ENCODE assay signal across 9 cellular contexts in the genomic region with DNA sequence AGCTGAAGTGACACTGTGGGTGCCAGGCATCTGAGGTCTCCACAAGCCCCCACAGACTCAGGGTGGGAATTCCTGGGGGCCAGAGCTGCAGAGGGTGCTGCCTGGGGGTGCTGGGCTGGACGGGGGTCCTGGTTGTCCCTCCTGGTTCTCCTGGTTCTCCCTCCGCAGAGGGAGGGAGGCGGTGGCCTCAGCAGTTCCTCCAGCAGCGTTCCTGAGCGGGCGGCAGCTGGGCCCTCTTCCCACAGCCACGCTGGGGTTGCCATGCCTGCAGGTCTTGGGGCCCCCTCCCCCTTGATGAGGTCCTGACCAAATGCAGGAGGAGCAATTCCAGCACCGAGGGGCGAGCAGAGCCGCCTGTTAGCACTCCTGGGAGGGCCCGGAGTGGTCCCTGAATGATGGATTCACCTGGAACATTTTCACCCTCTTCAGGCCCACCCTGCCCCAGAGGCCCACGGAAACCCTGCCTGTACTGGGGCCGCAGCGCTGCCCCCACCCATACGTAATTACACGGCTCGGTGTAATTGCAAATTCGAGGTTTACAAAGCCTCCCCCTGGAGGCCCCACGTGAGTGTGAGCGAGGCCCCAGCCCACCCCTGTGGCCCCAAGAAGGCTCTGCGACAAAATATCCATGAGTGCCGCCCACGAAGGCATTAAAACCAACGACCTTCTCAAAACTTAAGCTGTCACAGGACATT. TPM values are rescaled to one million over a fixed set of nuclear protein-coding genes. Genes with fewer than 3 reads are reported as not detected.
DNase-seq lines count a peak whose midpoint lies in the region; ATAC-seq and TF ChIP-seq lines count a peak whose summit lies in the region.
"Had no signal": no experiment of that assay in that cellular context is flagged by ENCODE, and none has a peak within 500 bp of the region (broad histone marks: within the 10 kb centered on the region; RNA-seq: fewer than 3 reads in every experiment).

No MANE protein-coding gene starts in this region.

- TF ChIP-seq CTCF in heart right ventricle (IDR thresholded peaks at IDR 0.05) (no peak), mammary epithelial cell (conservative IDR thresholded peaks at IDR 0.05 in 1 of 2, IDR thresholded peaks at IDR 0.05 in 1 of 2; ENCODE audit: extremely low read depth in 1 of 2, insufficient read depth in 1 of 2, low read depth in 1 of 2, low read length in 2 of 2) (no peak)

- H3K4me1 ChIP-seq in heart right ventricle (peaks cover 13 to 66% (median 31%) of the 10 kb centered on the region in 9 donors), mammary epithelial cell (ENCODE audit: insufficient read depth, low read length) (no peaks in the 10 kb centered on the region)

- WGBS in heart right ventricle, 2 donors, result 60 to 63% methylated on average over 23 to 24 of the region's 24 CpGs
- WGBS in mammary epithelial cell (ENCODE audit: low coverage, missing lambda C conversion rate), result 71% methylated on average over 13 of the region's 24 CpGs

- dilution Hi-C loops in mammary epithelial cell (cut with HindIII; ENCODE audit: low sequenced_read_pairs), result no loop called here

- H4K20me1 ChIP-seq in mammary epithelial cell (ENCODE audit: insufficient read depth, low read length), result no peaks in the 10 kb centered on the region

- ATAC-seq in heart right ventricle (no peak), GM21619 (IDR thresholded peaks at IDR 0.05; ENCODE audit: unreplicated experiment) (no peak)

- peak overlapping the region in 9 of 10 donors; percentile 28 to 58 (median 49) for H3K4me3 ChIP-seq in heart right ventricle
- H3K4me3 ChIP-seq in mammary epithelial cell (replicated peaks in 1 of 3; ENCODE audit: insufficient read depth in 1 of 3, low read depth in 2 of 3, low read length in 3 of 3), result no peak overlapping the region

- H3K27ac ChIP-seq in heart right ventricle (peak overlapping the region; percentile 77 to 96 (median 90)), mammary epithelial cell (ENCODE audit: insufficient read depth, low read depth, low read length) (no peak overlapping the region)

- H2AFZ ChIP-seq in mammary epithelial cell (ENCODE audit: low read depth, low read length), result no peak overlapping the region

- in situ Hi-C loops in mammary epithelial cell (cut with MboI; ENCODE audit: low sequenced_read_pairs in 2 of 2), result loop anchor here in 1 of 2 donors (25.0 kb wide), 1 partner anchor 111 kb away; the partner anchor contains the start of gene TSSC4

- H3K4me2 ChIP-seq in mammary epithelial cell (ENCODE audit: insufficient read depth, low read depth, low read length), result no peak overlapping the region

- no peaks in the 10 kb centered on the region for H3K9me3 Mint-ChIP-seq in T-helper 1 cell treated with Interleukin-12 subunit alpha and Interleukin-12 subunit beta and Interleukin-4 antibody, amounts not matched to agents 30 μg/mL and 1 μg/mL, for 36 hours
- no peaks in the 10 kb centered on the region for H3K9me3 Mint-ChIP-seq in T-helper 2 cell treated with Interferon-gamma antibody and Interleukin-4, amounts not matched to agents 5 μg/mL and 100 μg/mL, for 36 hours

- no peak overlapping the region for H3K9ac ChIP-seq in mammary epithelial cell (ENCODE audit: insufficient read depth, low read length)

- BruUV-seq in mammary epithelial cell (replicated peaks; lab: Mats Ljungman, UMichigan), result no TSS peak

- H3K27ac Mint-ChIP-seq in T-helper 1 cell treated with Interleukin-12 subunit alpha and Interleukin-12 subunit beta and Interleukin-4 antibody, amounts not matched to agents 30 μg/mL and 1 μg/mL, for 36 hours, result peak overlapping the region; percentile 94
- H3K27ac Mint-ChIP-seq in T-helper 2 cell treated with Interferon-gamma antibody and Interleukin-4, amounts not matched to agents 5 μg/mL and 100 μg/mL, for 36 hours, result peak overlapping the region; percentile 90

- H3K79me2 ChIP-seq in mammary epithelial cell (ENCODE audit: insufficient read depth, low read length), result no peaks in the 10 kb centered on the region

- H3K36me3 ChIP-seq in heart right ventricle (peaks cover 0 to 14% (median 0%) of the 10 kb centered on the region in 9 donors), mammary epithelial cell (ENCODE audit: insufficient read depth, low read length) (no peaks in the 10 kb centered on the region)

- intact Hi-C loops in heart right ventricle (cut with DNase I) (loop anchor here in 9 of 10 donors (2.0 to 10.0 kb wide), 9 partner anchors 74 to 594 kb away; partner anchors contain the start of genes CD81 (in 1 of the 9), CDKN1C (in 1 of the 9) and TSSC4 (in 1 of the 9)), mammary epithelial cell (cut with micrococcal nuclease) (no loop called here)

- no peak for DNase-seq in T-helper 1 cell
- no peak for DNase-seq in T-helper 2 cell treated with Interferon-gamma antibody and Interleukin-4, amounts not matched to agents 5 μg/mL and 100 μg/mL, for 36 hours (ENCODE audit: low spot score)
- DNase-seq in heart right ventricle, result no peak
- DNase-seq in stimulated activated naive CD4-positive, alpha-beta T cell treated with Interleukin-2 at 50 U/mL for 16 hours (lab: John Stamatoyannopoulos, UW), result peak; percentile 16
- no peak for DNase-seq in mammary epithelial cell
- no peak for DNase-seq in NCI-H774 (lab: John Stamatoyannopoulos, UW)
- DNase-seq: cerebellar nuclear complex had no signal

- CTCF ChIA-PET in mammary epithelial cell (lab: Charles Lee; ENCODE audit: low non-redundant PET), result no interaction called here

- H3K9me3 ChIP-seq in heart right ventricle (no peaks in the 10 kb centered on the region), mammary epithelial cell (replicated peaks; ENCODE audit: insufficient read depth, low read length) (no peaks in the 10 kb centered on the region)

- H3K4me3 Mint-ChIP-seq in T-helper 1 cell treated with Interleukin-12 subunit alpha and Interleukin-12 subunit beta and Interleukin-4 antibody, amounts not matched to agents 30 μg/mL and 1 μg/mL, for 36 hours, result peak overlapping the region; percentile 91
- H3K4me3 Mint-ChIP-seq in T-helper 2 cell treated with Interferon-gamma antibody and Interleukin-4, amounts not matched to agents 5 μg/mL and 100 μg/mL, for 36 hours, result peak overlapping the region; percentile 94

- H3K27me3 ChIP-seq in heart right ventricle (no peaks in the 10 kb centered on the region), mammary epithelial cell (ENCODE audit: insufficient read depth, low read length) (no peaks in the 10 kb centered on the region)

- no peaks in the 10 kb centered on the region for H3K27me3 Mint-ChIP-seq in T-helper 1 cell treated with Interleukin-12 subunit alpha and Interleukin-12 subunit beta and Interleukin-4 antibody, amounts not matched to agents 30 μg/mL and 1 μg/mL, for 36 hours (ENCODE audit: low read depth)
- H3K27me3 Mint-ChIP-seq in T-helper 2 cell treated with Interferon-gamma antibody and Interleukin-4, amounts not matched to agents 5 μg/mL and 100 μg/mL, for 36 hours (ENCODE audit: low read depth), result no peaks in the 10 kb centered on the region

- peaks cover 3% of the 10 kb centered on the region for H3K36me3 Mint-ChIP-seq in T-helper 1 cell treated with Interleukin-12 subunit alpha and Interleukin-12 subunit beta and Interleukin-4 antibody, amounts not matched to agents 30 μg/mL and 1 μg/mL, for 36 hours (ENCODE audit: low read depth)
- peaks cover 14% of the 10 kb centered on the region for H3K36me3 Mint-ChIP-seq in T-helper 2 cell treated with Interferon-gamma antibody and Interleukin-4, amounts not matched to agents 5 μg/mL and 100 μg/mL, for 36 hours (ENCODE audit: low read depth)

- H3K4me1 Mint-ChIP-seq in T-helper 1 cell treated with Interleukin-12 subunit alpha and Interleukin-12 subunit beta and Interleukin-4 antibody, amounts not matched to agents 30 μg/mL and 1 μg/mL, for 36 hours (ENCODE audit: low read depth), result peaks cover 24% of the 10 kb centered on the region
- peaks cover 23% of the 10 kb centered on the region for H3K4me1 Mint-ChIP-seq in T-helper 2 cell treated with Interferon-gamma antibody and Interleukin-4, amounts not matched to agents 5 μg/mL and 100 μg/mL, for 36 hours (ENCODE audit: low read depth)

RNA-seq across cellular contexts. Expression of gene C11orf21, which starts 0.6 kb away (rescaled TPM):
- total RNA-seq in heart right ventricle (10 to 100 TPM; 15.1 to 56.2 (median 31.1) TPM), mammary epithelial cell (not detected)
- polyA plus RNA-seq in heart right ventricle (10 to 100 TPM in 1 of 2 donors, 1 to 10 TPM in 1; 2.6 to 73.4 TPM), mammary epithelial cell (not detected)
- not detected for polyA minus RNA-seq in mammary epithelial cell

RNA-seq across cellular contexts. Expression of gene TSPAN32, which starts 0.7 kb away (rescaled TPM):
- 10 to 100 TPM; 16.0 to 26.9 (median 23.3) TPM for total RNA-seq in heart right ventricle
- polyA plus RNA-seq in heart right ventricle, result 10 to 100 TPM in 1 of 2 donors, 1 to 10 TPM in 1; 2.3 to 47.5 TPM
- not detected for total RNA-seq in mammary epithelial cell
- polyA plus RNA-seq in mammary epithelial cell, result not detected
- polyA minus RNA-seq in mammary epithelial cell, result not detected

RNA-seq across cellular contexts. Expression of gene ASCL2, which starts 30.7 kb away (rescaled TPM):
- total RNA-seq in heart right ventricle (1 to 10 TPM in 1 of 10 donors, under 1 TPM in 5, not detected in 4; 0.15 to 2.7 (median 0.29) TPM), mammary epithelial cell (not detected)
- polyA plus RNA-seq in heart right ventricle (under 1 TPM; 0.16 to 0.22 TPM), mammary epithelial cell (0.05 TPM)
- not detected for polyA minus RNA-seq in mammary epithelial cell

Comparison
In these comparisons a context has a peak if more than half of its experiments do, and no peak if none do; other contexts are left out.
1. H3K4me3 ChIP-seq: peak in heart right ventricle (9 of 10); none in mammary epithelial cell (0 of 3).
2. RNA of gene C11orf21, which starts 0.6 kb away (total RNA-seq): 15.1 to 56.2 TPM in heart right ventricle; not detected in mammary epithelial cell; every median in the first group is over 10 times any median in the second.
3. RNA of gene TSPAN32, which starts 0.7 kb away (total RNA-seq): 16.0 to 26.9 TPM in heart right ventricle; not detected in mammary epithelial cell; every median in the first group is over 10 times any median in the second.